Comparison of ENCODE assay signal across 22 cellular contexts in genomic region chr12:2347844-2348476, GRCh38.
DNase-seq lines count a peak whose midpoint lies in the region; ATAC-seq and TF ChIP-seq lines count a peak whose summit lies in the region.
"Had no signal": no experiment of that assay in that cellular context is flagged by ENCODE, and none has a peak within 500 bp of the region (broad histone marks: within the 10 kb centered on the region; RNA-seq: fewer than 3 reads in every experiment).

No MANE protein-coding gene starts in this region.

- WGBS in right cardiac atrium, result 76% methylated on average over 19 of the region's 19 CpGs
- WGBS in trophoblast cell (ENCODE audit: extremely low coverage, insufficient coverage, insufficient read length), result no CpG with 5 or more reads among the region's 19 CpGs

- peaks cover 0 to 3% (median 2%) of the 10 kb centered on the region in 3 donors for H3K27me3 Mint-ChIP-seq in CD14-positive monocyte (ENCODE audit: low read depth in 3 of 3)
- peaks cover 10% of the 10 kb centered on the region in 2 donors for H3K27me3 Mint-ChIP-seq in CD4-positive, alpha-beta memory T cell

- intact Hi-C loops in Right ventricle myocardium inferior (cut with DNase I) (no loop called here), cardiac septum (cut with DNase I) (no loop called here), right cardiac atrium (cut with DNase I) (no loop called here), CD14-positive monocyte (cut with micrococcal nuclease) (loop anchor here in 1 of 2 donors (10.0 kb wide), 1 partner anchor 533 kb away; no protein-coding TSS in a partner anchor)
- intact Hi-C loops in CD4-positive, alpha-beta memory T cell (cut with micrococcal nuclease), result no loop called here

- no peak overlapping the region for H3K4me3 ChIP-seq in right cardiac atrium (ENCODE audit: low read length)
- no peak overlapping the region for H3K4me3 ChIP-seq in trophoblast cell (ENCODE audit: low read depth, low read length)
- no peak overlapping the region for H3K4me3 ChIP-seq in CD4-positive, alpha-beta memory T cell (ENCODE audit: low read length in 2 of 2)
- H3K4me3 ChIP-seq: adrenal gland had no signal

- peak overlapping the region in 1 of 7 donors; percentile 28 for H3K27ac Mint-ChIP-seq in CD14-positive monocyte
- H3K27ac Mint-ChIP-seq in CD4-positive, alpha-beta memory T cell, result no peak overlapping the region
- H3K27ac Mint-ChIP-seq: B cell had no signal

- peaks cover 37% of the 10 kb centered on the region for H3K4me1 Mint-ChIP-seq in CD14-positive monocyte
- H3K4me1 Mint-ChIP-seq in CD4-positive, alpha-beta memory T cell, result no peaks in the 10 kb centered on the region

- no peak overlapping the region for H3K9ac ChIP-seq in trophoblast cell (ENCODE audit: low read length)

- no peak overlapping the region for H3K4me2 ChIP-seq in trophoblast cell (ENCODE audit: low read length)

- H4K8ac ChIP-seq in trophoblast cell (ENCODE audit: low read depth, low read length), result no peak overlapping the region

- no peak for DNase-seq in Right ventricle myocardium inferior (ENCODE audit: missing footprints)
- DNase-seq in cardiac septum (ENCODE audit: low spot score), result no peak
- no peak for DNase-seq in right cardiac atrium
- no peak for DNase-seq in trophoblast cell
- DNase-seq in CD14-positive monocyte (ENCODE audit: low spot score), result no peak
- DNase-seq in CD4-positive, alpha-beta memory T cell, result no peak
- DNase-seq in pons (ENCODE audit: low spot score), result no peak
- DNase-seq: activated CD4-positive, alpha-beta T cell treated with anti-CD3 and anti-CD28 coated beads, Interleukin-2, amount 50 U/mL, for 1 hour; activated CD8-positive, alpha-beta memory T cell treated with anti-CD3 and anti-CD28 coated beads, Interleukin-2, amount 50 U/mL, for 48 hours; activated effector memory CD4-positive, alpha-beta T cell treated with anti-CD3 and anti-CD28 coated beads, Interleukin-2, amount 50 U/mL, for 16 hours; adrenal gland; effector CD4-positive, alpha-beta T cell; glutamatergic neuron; Karpas-422; mammary epithelial cell; NCI-H1048; NCI-H2029 treated with DMSO at 0.1 percent for 48 hours; NCI-H510A had no signal

- no peak overlapping the region for H2AFZ ChIP-seq in trophoblast cell (ENCODE audit: insufficient read depth, low read length, poor library complexity)

- peak overlapping the region; percentile 40 for H4K91ac ChIP-seq in trophoblast cell (ENCODE audit: low read depth, low read length)

- peak; percentile 14 for ATAC-seq in Right ventricle myocardium inferior
- ATAC-seq in right cardiac atrium, result peak; percentile 20 to 23
- ATAC-seq in HG02973 (IDR thresholded peaks at IDR 0.05; ENCODE audit: unreplicated experiment), result no peak

- H3K27me3 ChIP-seq in right cardiac atrium (ENCODE audit: control insufficient read depth, insufficient read depth) (no peaks in the 10 kb centered on the region), trophoblast cell (ENCODE audit: insufficient read depth, low read length) (no peaks in the 10 kb centered on the region)
- no peaks in the 10 kb centered on the region for H3K27me3 ChIP-seq in CD4-positive, alpha-beta memory T cell (ENCODE audit: insufficient read depth, low read length)
- H3K27me3 ChIP-seq: adrenal gland had no signal

- CTCF ChIA-PET in CD4-positive, alpha-beta memory T cell (lab: Charles Lee; ENCODE audit: partially characterized antibody), result no interaction called here

- no peak overlapping the region for H4K12ac ChIP-seq in trophoblast cell (ENCODE audit: low read depth, low read length)

- H3K27ac ChIP-seq in right cardiac atrium (ENCODE audit: low read length) (no peak overlapping the region), trophoblast cell (ENCODE audit: low read depth, low read length) (no peak overlapping the region)
- H3K27ac ChIP-seq in CD4-positive, alpha-beta memory T cell (ENCODE audit: low read depth, low read length), result no peak overlapping the region
- H3K27ac ChIP-seq: 22Rv1, adrenal gland had no signal

- H2BK120ac ChIP-seq in trophoblast cell (ENCODE audit: insufficient read depth, low read length, poor library complexity), result no peak overlapping the region

- no peak overlapping the region for H3K4ac ChIP-seq in trophoblast cell (ENCODE audit: low read depth, low read length)

- peak overlapping the region; percentile 40 for H3K14ac ChIP-seq in trophoblast cell (ENCODE audit: low read length)

- peaks cover 6% of the 10 kb centered on the region for H3K79me1 ChIP-seq in trophoblast cell (ENCODE audit: low read length)

- peaks cover 23% of the 10 kb centered on the region for H3K4me1 ChIP-seq in right cardiac atrium (ENCODE audit: control insufficient read depth, insufficient read depth, low read length)
- H3K4me1 ChIP-seq in trophoblast cell (ENCODE audit: control insufficient read depth in 1 of 2, insufficient read depth in 2 of 2, low read length in 2 of 2), result peaks cover 22 to 26% of the 10 kb centered on the region in 2 experiments
- H3K4me1 ChIP-seq in CD4-positive, alpha-beta memory T cell (ENCODE audit: insufficient read depth, low read length), result no peaks in the 10 kb centered on the region

- H3K79me2 ChIP-seq in trophoblast cell (ENCODE audit: control insufficient read depth, insufficient read depth, low read length, poor library complexity), result peaks cover 2% of the 10 kb centered on the region

- no peak overlapping the region for H3K4me3 Mint-ChIP-seq in CD14-positive monocyte
- no peak overlapping the region for H3K4me3 Mint-ChIP-seq in CD4-positive, alpha-beta memory T cell
- H3K4me3 Mint-ChIP-seq: B cell, nephron had no signal

- POLR2A ChIA-PET in CD4-positive, alpha-beta memory T cell (lab: Charles Lee; ENCODE audit: partially characterized antibody), result interaction anchor here (1.4 kb wide), 1 partner anchor 10 kb away, joined by 4 read pairs; no protein-coding TSS in a partner anchor

- no peaks in the 10 kb centered on the region for H3K9me3 ChIP-seq in right cardiac atrium (ENCODE audit: control insufficient read depth, low read length)
- H3K9me3 ChIP-seq in trophoblast cell (ENCODE audit: insufficient read depth, low read depth, low read length), result no peaks in the 10 kb centered on the region
- no peaks in the 10 kb centered on the region for H3K9me3 ChIP-seq in CD4-positive, alpha-beta memory T cell (ENCODE audit: control insufficient read depth in 1 of 2, low read length in 2 of 2)
- H3K9me3 ChIP-seq: adrenal gland had no signal

- H3K36me3 Mint-ChIP-seq in CD14-positive monocyte, result no peaks in the 10 kb centered on the region
- H3K36me3 Mint-ChIP-seq in CD4-positive, alpha-beta memory T cell, result no peaks in the 10 kb centered on the region

- no peak for TF ChIP-seq CTCF in CD14-positive monocyte (IDR thresholded peaks at IDR 0.05)

- H2AK5ac ChIP-seq in trophoblast cell (ENCODE audit: low read length), result peak overlapping the region; percentile 24

- peaks cover 0 to 2% (median 0%) of the 10 kb centered on the region in 7 donors for H3K9me3 Mint-ChIP-seq in CD14-positive monocyte
- H3K9me3 Mint-ChIP-seq in CD4-positive, alpha-beta memory T cell, result no peaks in the 10 kb centered on the region
- H3K9me3 Mint-ChIP-seq: nephron had no signal

- H2BK5ac ChIP-seq in trophoblast cell (ENCODE audit: low read depth, low read length, poor library complexity), result no peak overlapping the region

- peak overlapping the region; percentile 34 for H3K18ac ChIP-seq in trophoblast cell (ENCODE audit: low read length)

- H3K36me3 ChIP-seq in trophoblast cell (ENCODE audit: control insufficient read depth in 1 of 2, insufficient read depth in 2 of 2, low read length in 2 of 2), result no peaks in the 10 kb centered on the region
- no peaks in the 10 kb centered on the region for H3K36me3 ChIP-seq in CD4-positive, alpha-beta memory T cell (ENCODE audit: insufficient read depth, low read length)
- H3K36me3 ChIP-seq: adrenal gland had no signal

- H3K23ac ChIP-seq in trophoblast cell (ENCODE audit: low read length), result no peak overlapping the region

- H2BK12ac ChIP-seq in trophoblast cell (ENCODE audit: low read length), result peak overlapping the region; percentile 34
